ENCODE assay signal across 10 cellular contexts in genomic region chr3:161305095-161305991, GRCh38.
A peak's percentile ranks its signal among the peaks of the same experiment; 100 is the strongest.
DNase-seq lines count a peak whose midpoint lies in the region; ATAC-seq, FAIRE-seq and TF ChIP-seq lines count a peak whose summit lies in the region.
"Had no signal": no experiment of that assay in that cellular context is flagged by ENCODE, and none has a peak within 500 bp of the region (broad histone marks: within the 10 kb centered on the region; RNA-seq: fewer than 3 reads in every experiment).

No MANE protein-coding gene starts in this region.

- no peak overlapping the region for H3K18ac ChIP-seq in IMR-90 (ENCODE audit: low read depth, low read length)

- dilution Hi-C loops in IMR-90 (cut with HindIII; ENCODE audit: low sequenced_read_pairs, unreplicated experiment): no loop called here

- no peak overlapping the region for H4K91ac ChIP-seq in IMR-90 (ENCODE audit: insufficient read depth, low read depth, low read length)

- H2AFZ ChIP-seq in IMR-90 (replicated peaks; ENCODE audit: low read length, poor library complexity): no peak overlapping the region
- no peak overlapping the region for H2AFZ ChIP-seq in K562 (ENCODE audit: low read depth, low read length)

- H3K9me1 ChIP-seq in IMR-90 (ENCODE audit: insufficient read depth, low read length) (no peaks in the 10 kb centered on the region), K562 (ENCODE audit: control insufficient read depth, insufficient read depth, low read length) (no peaks in the 10 kb centered on the region)

- H3K79me1 ChIP-seq in IMR-90 (ENCODE audit: low read depth in 1 of 2, low read length in 2 of 2): no peaks in the 10 kb centered on the region

- intact Hi-C loops in IMR-90 (cut with micrococcal nuclease) (loop anchor here (1.0 kb wide), 1 partner anchor 104 kb away; no protein-coding TSS in a partner anchor), K562 (cut with micrococcal nuclease) (no loop called here), natural killer cell (cut with micrococcal nuclease) (no loop called here)

- no peaks in the 10 kb centered on the region for H3K79me2 ChIP-seq in K562 (ENCODE audit: control insufficient read depth, insufficient read depth, low read length)

- no peak overlapping the region for H3K4ac ChIP-seq in IMR-90 (ENCODE audit: low read depth, low read length)

- ATAC-seq in IMR-90 (ENCODE audit: low read depth): peak; percentile 62
- ATAC-seq in K562: no peak
- ATAC-seq in natural killer cell: peak in 2 of 3 donors; percentile 44 to 47

- POLR2A ChIA-PET in IMR-90 (lab: Charles Lee; ENCODE audit: unreplicated experiment) (no interaction called here), K562 (lab: Yijun Ruan, JAX) (interaction anchor here (0.6 kb wide), 1 partner anchor 33 kb away, joined by 4 read pairs; no protein-coding TSS in a partner anchor)
- POLR2A ChIA-PET in activated CD4-positive, alpha-beta memory T cell treated with anti-CD3 and anti-CD28 coated beads, Interleukin-2, amount 10 ng/mL, durations not matched to agents 7 days and 5 days (lab: Charles Lee): no interaction called here

- FAIRE-seq in K562 (lab: Jason Lieb, UNC): no peak

- H2BK15ac ChIP-seq in IMR-90 (ENCODE audit: low read depth, low read length): no peak overlapping the region

- peaks cover 43 to 77% of the 10 kb centered on the region in 2 donors for H3K27me3 Mint-ChIP-seq in natural killer cell (ENCODE audit: low read depth in 2 of 2)
- H3K27me3 Mint-ChIP-seq in activated CD4-positive, alpha-beta memory T cell treated with anti-CD3 and anti-CD28 coated beads, Interleukin-2, amount 10 ng/mL, durations not matched to agents 7 days and 5 days: peaks cover 71% of the 10 kb centered on the region

- H3K36me3 ChIP-seq in IMR-90 (ENCODE audit: control insufficient read depth, insufficient read depth, low read length): no peaks in the 10 kb centered on the region
- H3K36me3 ChIP-seq in K562 (ENCODE audit: control insufficient read depth, insufficient read depth, low read length): no peaks in the 10 kb centered on the region

- CTCF ChIA-PET in IMR-90 (lab: Yijun Ruan, JAX) (interaction anchor here (0.6 to 1.5 kb wide), 7 partner anchors 12 to 731 kb away, joined by 3 to 5 read pairs (median 3); no protein-coding TSS in a partner anchor), K562 (lab: Yijun Ruan, JAX; ENCODE audit: low intra/inter-chr PET ratio) (no interaction called here)
- CTCF ChIA-PET in activated CD4-positive, alpha-beta memory T cell treated with anti-CD3 and anti-CD28 coated beads, Interleukin-2, amount 10 ng/mL, durations not matched to agents 7 days and 5 days (lab: Charles Lee): interaction anchor here (0.7 to 2.0 kb wide), 8 partner anchors 9 to 210 kb away, joined by 3 to 8 read pairs (median 4); no protein-coding TSS in a partner anchor

- in situ Hi-C loops in IMR-90 (cut with MboI; ENCODE audit: low sequenced_read_pairs) (no loop called here), K562 (cut with MboI) (no loop called here)

- H3K14ac ChIP-seq in IMR-90 (replicated peaks; ENCODE audit: low read depth, low read length): no peak overlapping the region

- H3K4me1 Mint-ChIP-seq in natural killer cell: peaks cover 11 to 16% of the 10 kb centered on the region in 2 donors
- peaks cover 4% of the 10 kb centered on the region for H3K4me1 Mint-ChIP-seq in activated CD4-positive, alpha-beta memory T cell treated with anti-CD3 and anti-CD28 coated beads, Interleukin-2, amount 10 ng/mL, durations not matched to agents 7 days and 5 days

- no peak overlapping the region for H4K5ac ChIP-seq in IMR-90 (ENCODE audit: low read depth, low read length)

- no CpG with 5 or more reads among the region's 2 CpGs for WGBS in IMR-90 (ENCODE audit: extremely low coverage in 2 of 2, insufficient read length in 1 of 2), 2 experiments
- 5% methylated on average over 2 of the region's 2 CpGs for WGBS in K562 (ENCODE audit: insufficient coverage, low coverage, missing lambda C conversion rate)

- BruUV-seq in IMR-90 (replicated peaks; lab: Mats Ljungman, UMichigan): no TSS peak
- BruUV-seq in K562 (replicated peaks; lab: Mats Ljungman, UMichigan): no TSS peak

- no peak overlapping the region for H2AK5ac ChIP-seq in IMR-90 (ENCODE audit: low read depth, low read length)

- no peaks in the 10 kb centered on the region for H3K4me1 ChIP-seq in IMR-90 (ENCODE audit: control insufficient read depth, insufficient read depth, low read length)
- H3K4me1 ChIP-seq in K562 (replicated peaks in 1 of 2; ENCODE audit: control insufficient read depth in 2 of 2, insufficient read depth in 2 of 2, low read length in 2 of 2): no peaks in the 10 kb centered on the region

- H3K27ac ChIP-seq in IMR-90 (ENCODE audit: insufficient read depth, low read length) (no peak overlapping the region), K562 (ENCODE audit: extremely low read depth, low read depth, low read length) (no peak overlapping the region)

- H2BK20ac ChIP-seq in IMR-90 (ENCODE audit: low read depth, low read length): no peak overlapping the region

- H3K36me3 Mint-ChIP-seq in natural killer cell: peaks cover 17% of the 10 kb centered on the region
- peaks cover 7% of the 10 kb centered on the region for H3K36me3 Mint-ChIP-seq in activated CD4-positive, alpha-beta memory T cell treated with anti-CD3 and anti-CD28 coated beads, Interleukin-2, amount 10 ng/mL, durations not matched to agents 7 days and 5 days (ENCODE audit: low read depth)
- H3K36me3 Mint-ChIP-seq: CD4-positive, CD25-positive, alpha-beta regulatory T cell had no signal

- H3K27me3 ChIP-seq in IMR-90 (ENCODE audit: control insufficient read depth, insufficient read depth, low read length): no peaks in the 10 kb centered on the region
- H3K27me3 ChIP-seq in K562 (ENCODE audit: control insufficient read depth in 2 of 2, insufficient read depth in 2 of 2, low read length in 2 of 2): no peaks in the 10 kb centered on the region

- no peak for TF ChIP-seq EP300 in K562 (IDR thresholded peaks at IDR 0.05; ENCODE audit: low read length)

- H3K4me3 Mint-ChIP-seq in natural killer cell: no peak overlapping the region
- H3K4me3 Mint-ChIP-seq in activated CD4-positive, alpha-beta memory T cell treated with anti-CD3 and anti-CD28 coated beads, Interleukin-2, amount 10 ng/mL, durations not matched to agents 7 days and 5 days: no peak overlapping the region
- H3K4me3 Mint-ChIP-seq: activated B cell treated with CpG ODN at 0.5 μM for 24 hours; CD4-positive, CD25-positive, alpha-beta regulatory T cell had no signal

- TF ChIP-seq RAD21 in IMR-90 (IDR thresholded peaks at IDR 0.05; ENCODE audit: low read length) (peak; percentile 42), K562 (CRISPR knock-in tag; conservative IDR thresholded peaks at IDR 0.05 in 1 of 2, IDR thresholded peaks at IDR 0.05 in 1 of 2) (no peak)

- H4K8ac ChIP-seq in IMR-90 (ENCODE audit: low read depth in 2 of 2, low read length in 2 of 2): no peak overlapping the region

- peak; percentile 67 for TF ChIP-seq CTCF in IMR-90 (conservative IDR thresholded peaks at IDR 0.05; ENCODE audit: low read depth, low read length)
- peak; percentile 11 to 50 (median 47); a peak in 4 of 6 replicates for TF ChIP-seq CTCF in K562 (IDR thresholded peaks at IDR 0.05 in 2 of 3, conservative IDR thresholded peaks at IDR 0.05 in 1 of 3; ENCODE audit: insufficient read depth in 2 of 3, low read depth in 1 of 3, low read length in 3 of 3)
- TF ChIP-seq CTCF in natural killer cell (IDR thresholded peaks at IDR 0.05): peak; percentile 82

- H3K4me3 ChIP-seq in IMR-90 (ENCODE audit: insufficient read depth, low read depth, low read length) (no peak overlapping the region), K562 (no peak overlapping the region)

- H3K9ac ChIP-seq in IMR-90 (ENCODE audit: low read depth, low read length) (no peak overlapping the region), K562 (ENCODE audit: insufficient read depth in 1 of 2, low read depth in 2 of 2, low read length in 2 of 2) (no peak overlapping the region)

- H2AK9ac ChIP-seq in IMR-90 (replicated peaks; ENCODE audit: low read depth, low read length, poor library complexity): no peak overlapping the region

- H4K20me1 ChIP-seq in IMR-90 (ENCODE audit: insufficient read depth, low read length): no peaks in the 10 kb centered on the region
- H4K20me1 ChIP-seq in K562 (replicated peaks; ENCODE audit: control insufficient read depth, insufficient read depth, low read length): no peaks in the 10 kb centered on the region

- no peak overlapping the region for H3K27ac Mint-ChIP-seq in natural killer cell
- no peak overlapping the region for H3K27ac Mint-ChIP-seq in activated CD4-positive, alpha-beta memory T cell treated with anti-CD3 and anti-CD28 coated beads, Interleukin-2, amount 10 ng/mL, durations not matched to agents 7 days and 5 days
- H3K27ac Mint-ChIP-seq: activated B cell treated with CpG ODN at 0.5 μM for 24 hours had no signal

- H2BK5ac ChIP-seq in IMR-90 (ENCODE audit: low read depth, low read length, poor library complexity, severe bottlenecking): no peak overlapping the region

- H3K4me2 ChIP-seq in IMR-90 (ENCODE audit: low read depth, low read length) (no peak overlapping the region; the same call in 1 of the 2 replicates), K562 (ENCODE audit: insufficient read depth, low read length) (no peak overlapping the region)

- no peak overlapping the region for H3K23ac ChIP-seq in IMR-90 (ENCODE audit: low read depth, low read length)

- H3K9me3 ChIP-seq in IMR-90 (ENCODE audit: control insufficient read depth, insufficient read depth, low read length) (no peaks in the 10 kb centered on the region), K562 (replicated peaks; ENCODE audit: control insufficient read depth, insufficient read depth, low read depth, low read length) (no peaks in the 10 kb centered on the region)

- H3K56ac ChIP-seq in IMR-90 (ENCODE audit: extremely low read depth, insufficient read depth, low read length): no peak overlapping the region

- H3K9me3 Mint-ChIP-seq in natural killer cell: peaks cover 4% of the 10 kb centered on the region in 2 donors
- peaks cover 8% of the 10 kb centered on the region for H3K9me3 Mint-ChIP-seq in activated CD4-positive, alpha-beta memory T cell treated with anti-CD3 and anti-CD28 coated beads, Interleukin-2, amount 10 ng/mL, durations not matched to agents 7 days and 5 days

- no peak for TF ChIP-seq POLR2A in IMR-90 (IDR thresholded peaks at IDR 0.05; ENCODE audit: low read depth, low read length)
- TF ChIP-seq POLR2A in K562 (conservative IDR thresholded peaks at IDR 0.05): no peak

- peak; percentile 10 for DNase-seq in NCI-H146 (lab: John Stamatoyannopoulos, UW)
- DNase-seq in NCI-H146 treated with DMSO at 0.1 percent for 48 hours (lab: John Stamatoyannopoulos, UW; ENCODE audit: unreplicated experiment): no peak
- DNase-seq in IMR-90: peak; percentile 27
- peak; percentile 17 to 22 (median 18) for DNase-seq in K562 (ENCODE audit: extremely low read depth in 1 of 4, low spot score in 3 of 4)
- no peak for DNase-seq in natural killer cell
- DNase-seq in activated CD4-positive, alpha-beta memory T cell treated with anti-CD3 and anti-CD28 coated beads, Interleukin-2, amount 10 ng/mL, durations not matched to agents 7 days and 5 days: no peak
- DNase-seq in NCI-H226: no peak
- no peak for DNase-seq in foreskin melanocyte
- DNase-seq: activated B cell treated with CpG ODN at 0.5 μM for 24 hours had no signal

- no peak overlapping the region for H2BK120ac ChIP-seq in IMR-90 (ENCODE audit: low read depth, low read length)

TF ChIP-seq in IMR-90, 13 proteins besides CTCF, POLR2A, EP300 and RAD21 (continues in another document):
- peak; percentile 66 for TF ChIP-seq SMC3 (IDR thresholded peaks at IDR 0.05; ENCODE audit: low read depth, low read length)

Comparison
In these comparisons a context has a peak if more than half of its experiments do, and no peak if none do; other contexts are left out.
1. DNase-seq: peak in NCI-H146 (single experiment), IMR-90 (single experiment) and K562 (4 of 4); none in NCI-H146 treated with DMSO at 0.1 percent for 48 hours (single experiment), natural killer cell (single experiment), activated CD4-positive, alpha-beta memory T cell treated with anti-CD3 and anti-CD28 coated beads, Interleukin-2, amount 10 ng/mL, durations not matched to agents 7 days and 5 days (single experiment), NCI-H226 (single experiment) and foreskin melanocyte (single experiment).
2. Peak in every context shown above with its lines, with median percentiles within 50 percentile points of each other: CTCF ChIP-seq.